ENCODE assay signal across 8 cellular contexts in the genomic region with DNA sequence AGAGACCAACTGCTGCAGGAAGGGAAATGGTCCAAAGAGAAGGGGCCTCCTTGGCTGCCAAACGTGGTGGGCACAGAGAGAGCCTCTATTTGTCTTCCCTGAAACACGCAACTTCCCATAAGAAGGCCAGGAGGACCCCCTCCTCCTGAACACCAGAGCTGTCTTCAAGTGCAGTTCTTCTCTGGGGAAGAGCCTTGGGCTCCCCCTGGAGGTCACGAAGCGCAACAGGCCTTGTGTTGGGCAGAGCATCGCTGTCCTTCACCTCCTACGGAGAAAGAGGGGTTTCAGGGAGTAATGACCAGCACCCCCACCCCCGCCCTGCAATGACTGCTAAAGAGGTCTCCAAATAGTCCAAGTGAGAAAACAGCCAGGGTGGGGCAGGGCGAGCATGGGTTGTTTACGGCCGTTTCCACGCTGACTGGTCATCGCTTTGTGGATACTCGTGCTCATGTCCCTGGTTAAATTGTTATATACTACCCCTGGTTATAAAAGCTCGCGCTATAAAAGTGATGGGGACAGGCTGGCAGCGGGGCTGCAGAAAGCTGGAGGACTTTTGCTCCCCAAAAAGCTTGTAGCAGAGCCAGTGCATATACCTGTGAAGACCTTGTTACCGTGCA.
A peak's percentile ranks its signal among the peaks of the same experiment; 100 is the strongest.
DNase-seq lines count a peak whose midpoint lies in the region; ATAC-seq and TF ChIP-seq lines count a peak whose summit lies in the region.

No MANE protein-coding gene starts in this region.

- no peaks in the 10 kb centered on the region for H3K4me1 ChIP-seq in DOHH2 (ENCODE audit: control insufficient read depth, low read length)

- peak; percentile 14 for DNase-seq in HuH-7 (ENCODE audit: low spot score)
- DNase-seq in WERI-Rb-1 = peak; percentile 49
- peak; percentile 3 for DNase-seq in fibroblast of pulmonary artery (ENCODE audit: low read depth)
- peak; percentile 2 for DNase-seq in retinal pigment epithelial cell (ENCODE audit: low read depth)
- DNase-seq in NCI-H1436 treated with DMSO at 0.1 percent for 48 hours (lab: John Stamatoyannopoulos, UW) = no peak

- H3K36me3 ChIP-seq in DOHH2 (ENCODE audit: control insufficient read depth, low read length) (no peaks in the 10 kb centered on the region), WERI-Rb-1 (no peaks in the 10 kb centered on the region)

- H3K9me3 ChIP-seq in DOHH2 (ENCODE audit: control insufficient read depth, insufficient read depth, low read length) (peaks cover 22% of the 10 kb centered on the region; the same call in 1 of the 2 replicates), WERI-Rb-1 (ENCODE audit: severe bottlenecking) (no peaks in the 10 kb centered on the region)

- H3K27ac ChIP-seq in DOHH2 (ENCODE audit: low read depth, low read length) (no peak overlapping the region), WERI-Rb-1 (no peak overlapping the region)

- ATAC-seq in HG02938 (IDR thresholded peaks at IDR 0.05; ENCODE audit: unreplicated experiment) (no peak), GM21526 (IDR thresholded peaks at IDR 0.05; ENCODE audit: low FRiP score, unreplicated experiment) (no peak)

- no peaks in the 10 kb centered on the region for H3K9me2 ChIP-seq in DOHH2 (replicated peaks; ENCODE audit: control insufficient read depth, low read length)

- no peaks in the 10 kb centered on the region for H3F3A ChIP-seq in DOHH2 (ENCODE audit: control insufficient read depth, insufficient read depth)

- no peaks in the 10 kb centered on the region for H3K79me2 ChIP-seq in DOHH2 (ENCODE audit: control insufficient read depth, low read length)

- TF ChIP-seq CTCF in DOHH2 (IDR thresholded peaks at IDR 0.05; ENCODE audit: low read depth, low read length, poor library complexity, severe bottlenecking) = peak; percentile 64
- TF ChIP-seq CTCF in WERI-Rb-1 (IDR thresholded peaks at IDR 0.05; ENCODE audit: low read depth, low read length) = peak; percentile 95
- peak; percentile 34 for TF ChIP-seq CTCF in fibroblast of pulmonary artery (IDR thresholded peaks at IDR 0.05; ENCODE audit: low read length, missing control alignments)
- peak; percentile 92 for TF ChIP-seq CTCF in retinal pigment epithelial cell (conservative IDR thresholded peaks at IDR 0.05; ENCODE audit: low read depth, low read length)

- no peaks in the 10 kb centered on the region for H4K20me1 ChIP-seq in DOHH2 (ENCODE audit: control insufficient read depth, insufficient read depth, low read depth, low read length)

- H3K4me3 ChIP-seq in DOHH2 (ENCODE audit: low read length) = no peak overlapping the region
- H3K4me3 ChIP-seq in WERI-Rb-1 (ENCODE audit: low read depth, low read length) = no peak overlapping the region
- no peak overlapping the region for H3K4me3 ChIP-seq in fibroblast of pulmonary artery (replicated peaks; ENCODE audit: low read depth, low read length)
- H3K4me3 ChIP-seq in retinal pigment epithelial cell (ENCODE audit: low read length) = no peak overlapping the region

- H3K4me2 ChIP-seq in DOHH2 (ENCODE audit: low read length) = no peak overlapping the region

- H3K27me3 ChIP-seq in DOHH2 (ENCODE audit: control insufficient read depth, low read length) (no peaks in the 10 kb centered on the region), WERI-Rb-1 (ENCODE audit: insufficient read depth, low read depth, severe bottlenecking) (no peaks in the 10 kb centered on the region)

Comparison
In these comparisons a context has a peak if more than half of its experiments do, and no peak if none do; other contexts are left out.
1. CTCF ChIP-seq: peak in every context shown above with its lines; median percentile 95 in WERI-Rb-1; 92 in retinal pigment epithelial cell; 64 in DOHH2; 34 in fibroblast of pulmonary artery.